In the genomic region with DNA sequence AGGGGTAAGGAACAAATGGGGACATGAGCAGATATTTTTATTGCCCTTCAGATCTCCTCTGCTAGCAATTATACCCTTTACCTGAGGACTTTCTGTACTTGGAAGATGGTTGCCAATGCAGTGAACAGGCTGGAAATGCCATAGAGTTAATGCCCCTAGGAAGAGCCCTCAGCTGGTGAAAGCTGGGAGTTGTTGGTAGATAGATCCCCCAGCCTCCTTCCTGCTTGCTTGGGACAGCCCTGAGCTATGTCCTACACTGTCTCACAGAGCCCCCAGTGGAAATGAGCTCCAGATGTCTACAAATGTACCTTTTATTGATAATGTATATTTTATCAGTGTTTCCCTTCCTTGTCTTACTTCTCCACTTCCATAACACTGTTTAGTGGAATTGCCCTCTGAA, we compare ENCODE assay signal across 3 cellular contexts.
TF ChIP-seq lines count a peak whose summit lies in the region.

No MANE protein-coding gene starts in this region.

TF ChIP-seq in SK-N-SH, 30 proteins besides CTCF, POLR2A, EP300 and RAD21 (continued from another document):
- TF ChIP-seq, protein P1, sequence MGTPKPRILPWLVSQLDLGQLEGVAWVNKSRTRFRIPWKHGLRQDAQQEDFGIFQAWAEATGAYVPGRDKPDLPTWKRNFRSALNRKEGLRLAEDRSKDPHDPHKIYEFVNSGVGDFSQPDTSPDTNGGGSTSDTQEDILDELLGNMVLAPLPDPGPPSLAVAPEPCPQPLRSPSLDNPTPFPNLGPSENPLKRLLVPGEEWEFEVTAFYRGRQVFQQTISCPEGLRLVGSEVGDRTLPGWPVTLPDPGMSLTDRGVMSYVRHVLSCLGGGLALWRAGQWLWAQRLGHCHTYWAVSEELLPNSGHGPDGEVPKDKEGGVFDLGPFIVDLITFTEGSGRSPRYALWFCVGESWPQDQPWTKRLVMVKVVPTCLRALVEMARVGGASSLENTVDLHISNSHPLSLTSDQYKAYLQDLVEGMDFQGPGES (IDR thresholded peaks at IDR 0.05; ENCODE audit: low read depth, low read length) = no peak
- TF ChIP-seq NFIC (IDR thresholded peaks at IDR 0.05; ENCODE audit: borderline replicate concordance) (no peak), JUND (IDR thresholded peaks at IDR 0.05) (no peak), FOXJ3 (CRISPR knock-in tag; IDR thresholded peaks at IDR 0.05) (no peak), CHD2 (IDR thresholded peaks at IDR 0.05; ENCODE audit: low read length, partially characterized antibody) (no peak), MXI1 (IDR thresholded peaks at IDR 0.05; ENCODE audit: low read depth, low read length) (no peak), GATA2 (CRISPR knock-in tag; IDR thresholded peaks at IDR 0.05) (no peak)

TF ChIP-seq in SK-N-SH treated with all-trans-retinoic acid at 6 μM for 48 hours, 23 proteins besides CTCF, POLR2A, EP300 and RAD21 (continued from another document):
- TF ChIP-seq ARNTL (CRISPR knock-in tag; IDR thresholded peaks at IDR 0.05; ENCODE audit: borderline replicate concordance, low read depth) (no peak), PPARA (CRISPR knock-in tag; IDR thresholded peaks at IDR 0.05; ENCODE audit: borderline replicate concordance) (no peak), ESRRG (CRISPR knock-in tag; IDR thresholded peaks at IDR 0.05) (no peak), ZNF565 (CRISPR knock-in tag; conservative IDR thresholded peaks at IDR 0.05; ENCODE audit: low read depth) (no peak), RARB (CRISPR knock-in tag; IDR thresholded peaks at IDR 0.05) (no peak), TOX (CRISPR knock-in tag; IDR thresholded peaks at IDR 0.05; ENCODE audit: borderline replicate concordance) (no peak), TCF4 (CRISPR knock-in tag; IDR thresholded peaks at IDR 0.05; ENCODE audit: borderline replicate concordance) (no peak), ISL1 (CRISPR knock-in tag; IDR thresholded peaks at IDR 0.05) (no peak), GLIS3 (CRISPR knock-in tag; IDR thresholded peaks at IDR 0.05) (no peak), ZNF70 (CRISPR knock-in tag; IDR thresholded peaks at IDR 0.05) (no peak), ZFP30 (CRISPR knock-in tag; IDR thresholded peaks at IDR 0.05) (no peak)
- TF ChIP-seq, protein P2, sequence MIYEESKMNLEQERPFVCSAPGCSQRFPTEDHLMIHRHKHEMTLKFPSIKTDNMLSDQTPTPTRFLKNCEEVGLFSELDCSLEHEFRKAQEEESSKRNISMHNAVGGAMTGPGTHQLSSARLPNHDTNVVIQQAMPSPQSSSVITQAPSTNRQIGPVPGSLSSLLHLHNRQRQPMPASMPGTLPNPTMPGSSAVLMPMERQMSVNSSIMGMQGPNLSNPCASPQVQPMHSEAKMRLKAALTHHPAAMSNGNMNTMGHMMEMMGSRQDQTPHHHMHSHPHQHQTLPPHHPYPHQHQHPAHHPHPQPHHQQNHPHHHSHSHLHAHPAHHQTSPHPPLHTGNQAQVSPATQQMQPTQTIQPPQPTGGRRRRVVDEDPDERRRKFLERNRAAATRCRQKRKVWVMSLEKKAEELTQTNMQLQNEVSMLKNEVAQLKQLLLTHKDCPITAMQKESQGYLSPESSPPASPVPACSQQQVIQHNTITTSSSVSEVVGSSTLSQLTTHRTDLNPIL (CRISPR knock-in tag; IDR thresholded peaks at IDR 0.05; ENCODE audit: low read depth) = no peak
- TF ChIP-seq, protein P3, sequence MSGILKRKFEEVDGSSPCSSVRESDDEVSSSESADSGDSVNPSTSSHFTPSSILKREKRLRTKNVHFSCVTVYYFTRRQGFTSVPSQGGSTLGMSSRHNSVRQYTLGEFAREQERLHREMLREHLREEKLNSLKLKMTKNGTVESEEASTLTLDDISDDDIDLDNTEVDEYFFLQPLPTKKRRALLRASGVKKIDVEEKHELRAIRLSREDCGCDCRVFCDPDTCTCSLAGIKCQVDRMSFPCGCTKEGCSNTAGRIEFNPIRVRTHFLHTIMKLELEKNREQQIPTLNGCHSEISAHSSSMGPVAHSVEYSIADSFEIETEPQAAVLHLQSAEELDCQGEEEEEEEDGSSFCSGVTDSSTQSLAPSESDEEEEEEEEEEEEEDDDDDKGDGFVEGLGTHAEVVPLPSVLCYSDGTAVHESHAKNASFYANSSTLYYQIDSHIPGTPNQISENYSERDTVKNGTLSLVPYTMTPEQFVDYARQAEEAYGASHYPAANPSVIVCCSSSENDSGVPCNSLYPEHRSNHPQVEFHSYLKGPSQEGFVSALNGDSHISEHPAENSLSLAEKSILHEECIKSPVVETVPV (CRISPR knock-in tag; IDR thresholded peaks at IDR 0.05) = no peak
- TF ChIP-seq, protein P4, sequence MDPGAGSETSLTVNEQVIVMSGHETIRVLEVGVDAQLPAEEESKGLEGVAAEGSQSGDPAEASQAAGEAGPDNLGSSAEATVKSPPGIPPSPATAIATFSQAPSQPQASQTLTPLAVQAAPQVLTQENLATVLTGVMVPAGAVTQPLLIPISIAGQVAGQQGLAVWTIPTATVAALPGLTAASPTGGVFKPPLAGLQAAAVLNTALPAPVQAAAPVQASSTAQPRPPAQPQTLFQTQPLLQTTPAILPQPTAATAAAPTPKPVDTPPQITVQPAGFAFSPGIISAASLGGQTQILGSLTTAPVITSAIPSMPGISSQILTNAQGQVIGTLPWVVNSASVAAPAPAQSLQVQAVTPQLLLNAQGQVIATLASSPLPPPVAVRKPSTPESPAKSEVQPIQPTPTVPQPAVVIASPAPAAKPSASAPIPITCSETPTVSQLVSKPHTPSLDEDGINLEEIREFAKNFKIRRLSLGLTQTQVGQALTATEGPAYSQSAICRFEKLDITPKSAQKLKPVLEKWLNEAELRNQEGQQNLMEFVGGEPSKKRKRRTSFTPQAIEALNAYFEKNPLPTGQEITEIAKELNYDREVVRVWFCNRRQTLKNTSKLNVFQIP (CRISPR knock-in tag; IDR thresholded peaks at IDR 0.05; ENCODE audit: borderline replicate concordance, low read depth) = no peak

TF ChIP-seq in WTC11, 78 proteins besides CTCF, POLR2A, EP300 and RAD21 (continued from another document):
- TF ChIP-seq, protein P5, sequence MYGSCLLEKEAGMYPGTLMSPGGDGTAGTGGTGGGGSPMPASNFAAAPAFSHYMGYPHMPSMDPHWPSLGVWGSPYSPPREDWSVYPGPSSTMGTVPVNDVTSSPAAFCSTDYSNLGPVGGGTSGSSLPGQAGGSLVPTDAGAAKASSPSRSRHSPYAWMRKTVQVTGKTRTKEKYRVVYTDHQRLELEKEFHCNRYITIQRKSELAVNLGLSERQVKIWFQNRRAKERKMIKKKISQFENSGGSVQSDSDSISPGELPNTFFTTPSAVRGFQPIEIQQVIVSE (CRISPR knock-in tag; IDR thresholded peaks at IDR 0.05; ENCODE audit: borderline replicate concordance) = no peak
- TF ChIP-seq, protein P6, sequence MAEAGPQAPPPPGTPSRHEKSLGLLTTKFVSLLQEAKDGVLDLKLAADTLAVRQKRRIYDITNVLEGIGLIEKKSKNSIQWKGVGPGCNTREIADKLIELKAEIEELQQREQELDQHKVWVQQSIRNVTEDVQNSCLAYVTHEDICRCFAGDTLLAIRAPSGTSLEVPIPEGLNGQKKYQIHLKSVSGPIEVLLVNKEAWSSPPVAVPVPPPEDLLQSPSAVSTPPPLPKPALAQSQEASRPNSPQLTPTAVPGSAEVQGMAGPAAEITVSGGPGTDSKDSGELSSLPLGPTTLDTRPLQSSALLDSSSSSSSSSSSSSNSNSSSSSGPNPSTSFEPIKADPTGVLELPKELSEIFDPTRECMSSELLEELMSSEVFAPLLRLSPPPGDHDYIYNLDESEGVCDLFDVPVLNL (CRISPR knock-in tag; IDR thresholded peaks at IDR 0.05; ENCODE audit: borderline replicate concordance, low read depth) = no peak
- no peak for TF ChIP-seq TEAD4 (CRISPR knock-in tag; IDR thresholded peaks at IDR 0.05)
- no peak for TF ChIP-seq SMAD3 (CRISPR knock-in tag; IDR thresholded peaks at IDR 0.05; ENCODE audit: borderline replicate concordance)
- TF ChIP-seq, protein P7, sequence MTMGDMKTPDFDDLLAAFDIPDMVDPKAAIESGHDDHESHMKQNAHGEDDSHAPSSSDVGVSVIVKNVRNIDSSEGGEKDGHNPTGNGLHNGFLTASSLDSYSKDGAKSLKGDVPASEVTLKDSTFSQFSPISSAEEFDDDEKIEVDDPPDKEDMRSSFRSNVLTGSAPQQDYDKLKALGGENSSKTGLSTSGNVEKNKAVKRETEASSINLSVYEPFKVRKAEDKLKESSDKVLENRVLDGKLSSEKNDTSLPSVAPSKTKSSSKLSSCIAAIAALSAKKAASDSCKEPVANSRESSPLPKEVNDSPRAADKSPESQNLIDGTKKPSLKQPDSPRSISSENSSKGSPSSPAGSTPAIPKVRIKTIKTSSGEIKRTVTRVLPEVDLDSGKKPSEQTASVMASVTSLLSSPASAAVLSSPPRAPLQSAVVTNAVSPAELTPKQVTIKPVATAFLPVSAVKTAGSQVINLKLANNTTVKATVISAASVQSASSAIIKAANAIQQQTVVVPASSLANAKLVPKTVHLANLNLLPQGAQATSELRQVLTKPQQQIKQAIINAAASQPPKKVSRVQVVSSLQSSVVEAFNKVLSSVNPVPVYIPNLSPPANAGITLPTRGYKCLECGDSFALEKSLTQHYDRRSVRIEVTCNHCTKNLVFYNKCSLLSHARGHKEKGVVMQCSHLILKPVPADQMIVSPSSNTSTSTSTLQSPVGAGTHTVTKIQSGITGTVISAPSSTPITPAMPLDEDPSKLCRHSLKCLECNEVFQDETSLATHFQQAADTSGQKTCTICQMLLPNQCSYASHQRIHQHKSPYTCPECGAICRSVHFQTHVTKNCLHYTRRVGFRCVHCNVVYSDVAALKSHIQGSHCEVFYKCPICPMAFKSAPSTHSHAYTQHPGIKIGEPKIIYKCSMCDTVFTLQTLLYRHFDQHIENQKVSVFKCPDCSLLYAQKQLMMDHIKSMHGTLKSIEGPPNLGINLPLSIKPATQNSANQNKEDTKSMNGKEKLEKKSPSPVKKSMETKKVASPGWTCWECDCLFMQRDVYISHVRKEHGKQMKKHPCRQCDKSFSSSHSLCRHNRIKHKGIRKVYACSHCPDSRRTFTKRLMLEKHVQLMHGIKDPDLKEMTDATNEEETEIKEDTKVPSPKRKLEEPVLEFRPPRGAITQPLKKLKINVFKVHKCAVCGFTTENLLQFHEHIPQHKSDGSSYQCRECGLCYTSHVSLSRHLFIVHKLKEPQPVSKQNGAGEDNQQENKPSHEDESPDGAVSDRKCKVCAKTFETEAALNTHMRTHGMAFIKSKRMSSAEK (CRISPR knock-in tag; IDR thresholded peaks at IDR 0.05; ENCODE audit: borderline replicate concordance) = no peak
